In the genomic region with DNA sequence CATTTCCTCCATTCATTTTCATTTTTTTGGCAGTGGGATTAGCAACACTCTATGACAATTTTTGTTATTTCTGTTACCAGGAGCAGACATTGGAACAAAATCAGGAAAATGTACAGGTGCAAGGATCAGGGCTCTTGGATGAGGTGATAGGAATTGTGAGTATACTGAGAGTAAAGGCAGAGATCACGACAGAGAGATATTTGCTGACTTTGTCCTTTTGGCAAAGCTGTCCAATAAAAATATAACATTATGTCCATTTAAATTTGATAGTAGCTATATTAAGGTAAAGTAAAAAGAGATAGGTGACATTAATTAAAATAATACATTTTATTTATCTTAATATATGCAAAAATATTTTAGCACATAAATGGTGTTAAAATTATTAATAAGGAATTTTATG, we compare ENCODE assay signal across 3 cellular contexts.
TF ChIP-seq lines count a peak whose summit lies in the region.

No MANE protein-coding gene starts in this region.

TF ChIP-seq in GM23338, 12 proteins besides CTCF, POLR2A, EP300 and RAD21:
- TF ChIP-seq EZH2 (IDR thresholded peaks at IDR 0.05; ENCODE audit: low read depth, unreplicated experiment) = no peak
TF ChIP-seq in GM23338: peak in this region for 0.

TF ChIP-seq in IMR-90, 13 proteins besides CTCF, POLR2A, EP300 and RAD21:
- TF ChIP-seq MAFK (IDR thresholded peaks at IDR 0.05; ENCODE audit: low read depth, low read length) (peak; percentile 43), CEBPB (IDR thresholded peaks at IDR 0.05; ENCODE audit: low read depth, low read length) (no peak), CHD1 (IDR thresholded peaks at IDR 0.05; ENCODE audit: low read depth, low read length) (no peak), BHLHE40 (IDR thresholded peaks at IDR 0.05; ENCODE audit: low read depth, low read length) (no peak), FOS (IDR thresholded peaks at IDR 0.05; ENCODE audit: low read depth, low read length) (no peak)
- TF ChIP-seq, protein P1, sequence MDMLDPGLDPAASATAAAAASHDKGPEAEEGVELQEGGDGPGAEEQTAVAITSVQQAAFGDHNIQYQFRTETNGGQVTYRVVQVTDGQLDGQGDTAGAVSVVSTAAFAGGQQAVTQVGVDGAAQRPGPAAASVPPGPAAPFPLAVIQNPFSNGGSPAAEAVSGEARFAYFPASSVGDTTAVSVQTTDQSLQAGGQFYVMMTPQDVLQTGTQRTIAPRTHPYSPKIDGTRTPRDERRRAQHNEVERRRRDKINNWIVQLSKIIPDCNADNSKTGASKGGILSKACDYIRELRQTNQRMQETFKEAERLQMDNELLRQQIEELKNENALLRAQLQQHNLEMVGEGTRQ (IDR thresholded peaks at IDR 0.05; ENCODE audit: low read depth, low read length) = no peak
TF ChIP-seq in IMR-90: peak in this region for 1.

TF ChIP-seq in K562, 482 proteins besides CTCF, POLR2A, EP300 and RAD21:
- TF ChIP-seq ZNF316 (IDR thresholded peaks at IDR 0.05) = 0 out of 2 replicates have a peak, but pooled peaks have one; percentile 30
- TF ChIP-seq, protein P2, sequence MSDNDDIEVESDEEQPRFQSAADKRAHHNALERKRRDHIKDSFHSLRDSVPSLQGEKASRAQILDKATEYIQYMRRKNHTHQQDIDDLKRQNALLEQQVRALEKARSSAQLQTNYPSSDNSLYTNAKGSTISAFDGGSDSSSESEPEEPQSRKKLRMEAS (CRISPR knock-in tag; IDR thresholded peaks at IDR 0.05) = no peak
- TF ChIP-seq C11orf30 (IDR thresholded peaks at IDR 0.05; ENCODE audit: low read depth) = 0 out of 2 replicates have a peak, but pooled peaks have one; percentile 5
- TF ChIP-seq NFE2L1 (tag; IDR thresholded peaks at IDR 0.05; ENCODE audit: borderline replicate concordance, low read depth) = no peak
